In the genomic region with DNA sequence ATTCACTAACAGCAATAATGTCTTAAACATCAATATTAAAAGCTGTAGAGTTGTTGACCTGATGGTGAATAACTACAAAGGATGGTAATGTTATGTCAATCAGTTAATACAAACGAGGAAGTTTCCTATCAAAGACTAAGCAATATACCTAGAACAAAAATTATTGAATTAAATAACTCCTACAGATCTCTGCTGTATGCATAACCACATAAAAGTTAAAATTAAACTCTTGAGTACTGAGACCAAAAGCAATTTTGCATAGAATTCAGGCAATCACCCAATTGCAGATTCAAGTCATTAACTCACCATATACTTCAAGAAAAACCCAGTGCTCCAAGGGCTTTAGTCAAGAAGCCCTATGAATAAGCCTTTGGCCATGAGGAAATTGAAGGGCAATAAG, we compare ENCODE assay signal across 11 cellular contexts.
DNase-seq lines count a peak whose midpoint lies in the region; ATAC-seq and TF ChIP-seq lines count a peak whose summit lies in the region.
"Had no signal": no experiment of that assay in that cellular context is flagged by ENCODE, and none has a peak within 500 bp of the region (broad histone marks: within the 10 kb centered on the region; RNA-seq: fewer than 3 reads in every experiment).

No MANE protein-coding gene starts in this region.

- H3K27me3 Mint-ChIP-seq in stimulated activated naive CD8-positive, alpha-beta T cell treated with anti-CD3 and anti-CD28 coated beads, Interleukin-15, amount 100 ng/mL, for 72 hours, result peaks cover 62% of the 10 kb centered on the region

- H3K36me3 ChIP-seq in gastrocnemius medialis (no peaks in the 10 kb centered on the region), tibial artery (no peaks in the 10 kb centered on the region)
- H3K36me3 ChIP-seq: BLaER1 had no signal

- H3K9me3 Mint-ChIP-seq in stimulated activated naive CD8-positive, alpha-beta T cell treated with anti-CD3 and anti-CD28 coated beads, Interleukin-15, amount 100 ng/mL, for 72 hours, result no peaks in the 10 kb centered on the region

- H3K27ac ChIP-seq in gastrocnemius medialis, result peak overlapping the region in 3 of 4 donors; percentile 72 to 79 (median 73)
- no peak overlapping the region for H3K27ac ChIP-seq in tibial artery
- H3K27ac ChIP-seq: BLaER1 had no signal

- intact Hi-C loops in gastrocnemius medialis (cut with DNase I; ENCODE audit: low total_unique reads), result loop anchor here (10.0 kb wide), 1 partner anchor 620 kb away; the partner anchor contains the start of genes ACTRT3 and TERC
- intact Hi-C loops in tibial artery (cut with DNase I; ENCODE audit: low total_unique reads), result loop anchor here (5.0 kb wide), 1 partner anchor 518 kb away; the partner anchor contains the start of gene MECOM

- H3K4me3 ChIP-seq in HFF-Myc (replicated peaks; ENCODE audit: low read depth, low read length), result peak overlapping the region; percentile 72
- H3K4me3 ChIP-seq in astrocyte of the cerebellum (ENCODE audit: low read depth, low read length), result peak overlapping the region; percentile 67
- H3K4me3 ChIP-seq in fibroblast of the aortic adventitia (ENCODE audit: low read depth, low read length), result peak overlapping the region; percentile 81
- peak overlapping the region in 3 of 4 donors; percentile 6 to 59 (median 8) for H3K4me3 ChIP-seq in gastrocnemius medialis
- H3K4me3 ChIP-seq in tibial artery, result no peak overlapping the region
- H3K4me3 ChIP-seq: BLaER1 had no signal

- DNase-seq in HFF-Myc (ENCODE audit: extremely low read depth, low read depth) (no peak), astrocyte of the cerebellum (ENCODE audit: low read depth) (no peak), fibroblast of the aortic adventitia (ENCODE audit: low read depth) (peak; percentile 56), gastrocnemius medialis (no peak), DMS153 treated with DMSO at 0.1 percent for 48 hours (lab: John Stamatoyannopoulos, UW; ENCODE audit: unreplicated experiment) (no peak), tibial artery (no peak)
- no peak for DNase-seq in stimulated activated naive CD8-positive, alpha-beta T cell treated with anti-CD3 and anti-CD28 coated beads, Interleukin-15, amount 100 ng/mL, for 72 hours
- DNase-seq: NCI-H774 had no signal

- H3K4me1 Mint-ChIP-seq in stimulated activated naive CD8-positive, alpha-beta T cell treated with anti-CD3 and anti-CD28 coated beads, Interleukin-15, amount 100 ng/mL, for 72 hours, result peaks cover 29% of the 10 kb centered on the region

- H3K4me3 Mint-ChIP-seq in stimulated activated naive CD8-positive, alpha-beta T cell treated with anti-CD3 and anti-CD28 coated beads, Interleukin-15, amount 100 ng/mL, for 72 hours, result no peak overlapping the region

- no peak for TF ChIP-seq CTCF in HFF-Myc (IDR thresholded peaks at IDR 0.05; ENCODE audit: low read depth, low read length, missing control alignments)
- TF ChIP-seq CTCF in astrocyte of the cerebellum (IDR thresholded peaks at IDR 0.05; ENCODE audit: low read depth, low read length, missing control alignments), result no peak
- no peak for TF ChIP-seq CTCF in fibroblast of the aortic adventitia (IDR thresholded peaks at IDR 0.05; ENCODE audit: insufficient read depth, low read length)
- TF ChIP-seq CTCF in gastrocnemius medialis (IDR thresholded peaks at IDR 0.05 in 4 of 5, conservative IDR thresholded peaks at IDR 0.05 in 1 of 5), result no peak
- TF ChIP-seq CTCF in tibial artery (IDR thresholded peaks at IDR 0.05), result no peak

- in situ Hi-C loops in astrocyte of the cerebellum (cut with HindIII; ENCODE audit: low sequenced_read_pairs), result loop anchor here (5.0 to 10.0 kb wide), 2 partner anchors 82 to 520 kb away; partner anchors contain the start of gene MECOM
- in situ Hi-C loops in gastrocnemius medialis (cut with MboI; ENCODE audit: low sequenced_read_pairs in 4 of 4), result loop anchor here in 3 of 4 donors (5.0 to 25.0 kb wide), 3 partner anchors 518 to 600 kb away; partner anchors contain the start of gene MECOM (in 3 of the 3)

- H3K27me3 ChIP-seq in gastrocnemius medialis, result peaks cover 46 to 71% (median 67%) of the 10 kb centered on the region in 3 donors
- peaks cover 0 to 63% of the 10 kb centered on the region in 2 donors for H3K27me3 ChIP-seq in tibial artery

- H3K4me1 ChIP-seq in gastrocnemius medialis (peaks cover 8 to 19% of the 10 kb centered on the region in 2 donors), tibial artery (peaks cover 0 to 28% (median 14%) of the 10 kb centered on the region in 4 donors)

- no peak for ATAC-seq in gastrocnemius medialis
- ATAC-seq in GM21526 (IDR thresholded peaks at IDR 0.05; ENCODE audit: low FRiP score, unreplicated experiment), result no peak
- ATAC-seq in stimulated activated naive CD8-positive, alpha-beta T cell treated with anti-CD3 and anti-CD28 coated beads, Interleukin-15, amount 100 ng/mL, for 72 hours, result no peak
- ATAC-seq: HepG2 had no signal

- no peak for TF ChIP-seq POLR2A in gastrocnemius medialis (IDR thresholded peaks at IDR 0.05)

- H3K9me3 ChIP-seq in gastrocnemius medialis (no peaks in the 10 kb centered on the region), tibial artery (no peaks in the 10 kb centered on the region)
- H3K9me3 ChIP-seq: BLaER1 had no signal

- H3K27ac Mint-ChIP-seq in stimulated activated naive CD8-positive, alpha-beta T cell treated with anti-CD3 and anti-CD28 coated beads, Interleukin-15, amount 100 ng/mL, for 72 hours, result no peak overlapping the region

Comparison
In these comparisons a context has a peak if more than half of its experiments do, and no peak if none do; other contexts are left out.
1. H3K4me3 ChIP-seq: peak in HFF-Myc (single experiment), astrocyte of the cerebellum (single experiment), fibroblast of the aortic adventitia (single experiment) and gastrocnemius medialis (3 of 4); none in tibial artery (0 of 2).
2. H3K27ac ChIP-seq: peak in gastrocnemius medialis (3 of 4); none in tibial artery (0 of 2).